In the genomic region with DNA sequence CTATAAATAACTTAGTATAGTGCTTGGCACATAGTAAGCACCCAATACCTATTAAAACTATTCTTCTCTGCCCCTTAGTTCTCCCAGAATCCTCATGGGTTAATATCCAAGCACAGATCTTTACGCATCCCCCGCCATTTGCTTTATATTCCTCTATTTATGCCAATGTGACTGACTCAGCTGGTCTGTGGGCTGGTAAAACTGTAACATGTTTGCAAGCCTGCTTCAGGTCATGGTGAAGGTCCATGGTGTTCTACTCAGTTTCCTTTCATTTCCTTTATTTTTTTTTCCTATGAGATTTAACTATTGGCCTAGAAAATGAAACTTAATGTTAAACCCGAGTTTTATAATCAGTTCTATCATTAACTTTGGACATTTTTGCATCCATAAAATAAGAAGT, we compare ENCODE assay signal across 22 cellular contexts.
"Had no signal": no experiment of that assay in that cellular context is flagged by ENCODE, and none has a peak within 500 bp of the region (broad histone marks: within the 10 kb centered on the region; RNA-seq: fewer than 3 reads in every experiment).

No MANE protein-coding gene starts in this region.

- H3K27me3 ChIP-seq: brain microvascular endothelial cell, left lung, pancreas, tibial nerve had no signal

- H3K4me1 ChIP-seq: pancreas had no signal

- H3K9me3 ChIP-seq: left lung, pancreas, tibial nerve had no signal

- H3K27ac ChIP-seq: brain microvascular endothelial cell, pancreas had no signal

- DNase-seq: activated CD4-positive, alpha-beta T cell treated with anti-CD3 and anti-CD28 coated beads, Interleukin-2, amount 10 ng/mL, durations not matched to agents 7 days and 5 days; activated CD8-positive, alpha-beta T cell treated with anti-CD3 and anti-CD28 coated beads, Interleukin-2, amount 10 ng/mL, durations not matched to agents 7 days and 5 days; activated effector memory CD4-positive, alpha-beta T cell treated with Interleukin-2 at 50 U/mL for 16 hours; activated naive CD4-positive, alpha-beta T cell treated with anti-CD3 and anti-CD28 coated beads, Interleukin-2, amount 10 ng/mL, durations not matched to agents 7 days and 5 days; activated T-cell treated with anti-CD3 and anti-CD28 coated beads, Interleukin-2, amount 50 U/mL, for 4 hours; aorta; brain microvascular endothelial cell; cortex of kidney; effector CD8-positive, alpha-beta T cell; foreskin fibroblast; hypothalamus; islet precursor cell; left lung; mesendoderm; naive thymus-derived CD4-positive, alpha-beta T cell; pancreas; stimulated activated CD4-positive, alpha-beta T cell treated with anti-CD3 and anti-CD28 coated beads, Interleukin-12 subunit alpha, Interleukin-12 subunit beta, amount 100 ng/mL, for 4 hours; stimulated activated CD4-positive, alpha-beta T cell treated with anti-CD3 and anti-CD28 coated beads, Interleukin-1b, Interleukin-23, amount 100 ng/mL, for 48 hours; stimulated activated naive CD4-positive, alpha-beta T cell treated with Interleukin-2 at 50 U/mL for 16 hours; T1000 had no signal

- ATAC-seq: activated CD4-positive, CD25-positive, alpha-beta regulatory T cell treated with anti-CD3 and anti-CD28 coated beads, Interleukin-2, amount 50 U/mL, for 24 hours; activated CD8-positive, alpha-beta T cell treated with anti-CD3 and anti-CD28 coated beads, Interleukin-2, amount 10 ng/mL, durations not matched to agents 7 days and 5 days; activated T-cell treated with anti-CD3 and anti-CD28 coated beads, Interleukin-2, amount 50 U/mL, for 4 hours; left lung; naive thymus-derived CD4-positive, alpha-beta T cell had no signal

- H3K36me3 ChIP-seq: brain microvascular endothelial cell, left lung, pancreas, tibial nerve had no signal

- H3K4me3 ChIP-seq: left lung, pancreas, tibial nerve had no signal
